22 cellular contexts compared by ENCODE assay signal in the genomic region with DNA sequence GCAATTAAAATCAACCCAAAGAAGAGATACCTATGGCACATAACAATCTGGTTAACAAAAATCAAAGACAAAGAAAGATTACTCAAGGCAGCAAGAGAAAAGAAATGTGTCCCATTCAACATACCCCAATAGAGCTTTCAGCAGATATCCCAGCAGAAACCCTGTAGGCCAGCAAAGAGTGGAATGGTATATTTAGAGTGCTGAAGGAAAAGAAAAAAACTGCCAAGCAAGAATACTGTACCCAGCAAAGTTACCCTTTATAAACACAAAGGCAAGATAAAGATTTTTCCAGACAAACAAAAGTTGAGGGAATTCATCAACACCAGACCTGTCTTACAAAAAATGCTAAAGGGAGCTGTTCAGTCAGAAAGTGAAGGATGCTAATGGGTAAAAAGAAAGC.
DNase-seq lines count a peak whose midpoint lies in the region; ATAC-seq, FAIRE-seq and TF ChIP-seq lines count a peak whose summit lies in the region.
"Had no signal": no experiment of that assay in that cellular context is flagged by ENCODE, and none has a peak within 500 bp of the region (broad histone marks: within the 10 kb centered on the region; RNA-seq: fewer than 3 reads in every experiment).

No MANE protein-coding gene starts in this region.

- H3K79me2 ChIP-seq in K562 (ENCODE audit: control insufficient read depth, insufficient read depth, low read length): no peaks in the 10 kb centered on the region

- H2AFZ ChIP-seq in K562 (ENCODE audit: low read depth, low read length): no peak overlapping the region

- H3K4me3 ChIP-seq in HEK293 (ENCODE audit: low read depth, low read length): no peak overlapping the region
- no peak overlapping the region for H3K4me3 ChIP-seq in K562
- H3K4me3 ChIP-seq in heart right ventricle: no peak overlapping the region
- H3K4me3 ChIP-seq: BLaER1 had no signal

- H3K36me3 ChIP-seq in HEK293 (ENCODE audit: control insufficient read depth in 2 of 2, insufficient read depth in 1 of 2, low read length in 2 of 2) (no peaks in the 10 kb centered on the region), K562 (ENCODE audit: control insufficient read depth, insufficient read depth, low read length) (no peaks in the 10 kb centered on the region), heart right ventricle (no peaks in the 10 kb centered on the region)
- H3K36me3 ChIP-seq: BE2C had no signal

- TF ChIP-seq EP300 in K562 (IDR thresholded peaks at IDR 0.05; ENCODE audit: low read length): no peak

- DNase-seq in H54 (ENCODE audit: insufficient read length, low spot score) (no peak), K562 (ENCODE audit: extremely low read depth in 1 of 4, low spot score in 3 of 4) (no peak), C1 segment of cervical spinal cord (lab: John Stamatoyannopoulos, UW) (no peak), heart right ventricle (no peak), inferior parietal cortex (ENCODE audit: extremely low spot score) (no peak)
- DNase-seq: 8988T; ACHN; BE2C; Caco-2; Calu3; CD4-positive, alpha-beta T cell; CD8-positive, alpha-beta T cell; DMS79 treated with DMSO at 0.1 percent for 48 hours; GF-D8 had no signal

- POLR2A ChIA-PET in HEK293 (lab: Yijun Ruan, JAX) (no interaction called here), K562 (lab: Yijun Ruan, JAX) (interaction anchor here (0.6 kb wide), 2 partner anchors 90 to 172 kb away, joined by 3 read pairs; no protein-coding TSS in a partner anchor)

- H3K9me3 ChIP-seq in HEK293 (ENCODE audit: control insufficient read depth, insufficient read depth, low read depth, low read length): no peaks in the 10 kb centered on the region
- H3K9me3 ChIP-seq in K562 (replicated peaks; ENCODE audit: control insufficient read depth, insufficient read depth, low read depth, low read length): peaks cover 4% of the 10 kb centered on the region; the same call in 1 of the 2 replicates
- H3K9me3 ChIP-seq in heart right ventricle: peaks cover 0 to 36% (median 8%) of the 10 kb centered on the region in 11 donors
- H3K9me3 ChIP-seq: BE2C had no signal

- H3K9ac ChIP-seq in K562 (ENCODE audit: insufficient read depth in 1 of 2, low read depth in 2 of 2, low read length in 2 of 2): no peak overlapping the region
- H3K9ac ChIP-seq: BLaER1 had no signal

- TF ChIP-seq POLR2A in H54 (IDR thresholded peaks at IDR 0.05; ENCODE audit: low read depth, low read length) (no peak), K562 (conservative IDR thresholded peaks at IDR 0.05) (no peak)

- CTCF ChIA-PET in HEK293 (lab: Yijun Ruan, JAX) (interaction anchor here (0.6 kb wide), 1 partner anchor 43 kb away, joined by 3 read pairs; no protein-coding TSS in a partner anchor), K562 (lab: Yijun Ruan, JAX; ENCODE audit: low intra/inter-chr PET ratio) (no interaction called here)

- in situ Hi-C loops in K562 (cut with MboI): no loop called here

- H3K27me3 ChIP-seq in K562 (ENCODE audit: control insufficient read depth in 2 of 2, insufficient read depth in 2 of 2, low read length in 2 of 2) (peaks cover 10 to 12% of the 10 kb centered on the region in 2 experiments), heart right ventricle (no peaks in the 10 kb centered on the region)
- H3K27me3 ChIP-seq: BE2C, BLaER1 had no signal

- ATAC-seq in K562 (no peak), heart right ventricle (no peak)
- ATAC-seq: CD8-positive, alpha-beta T cell had no signal

- peak; percentile 48 for FAIRE-seq in H54 (lab: Jason Lieb, UNC)
- FAIRE-seq in K562 (lab: Jason Lieb, UNC): peak; percentile 6
- FAIRE-seq: A204.1, D721Med, G401.6, GM12891, GM19239 had no signal

- no peaks in the 10 kb centered on the region for H3K4me1 ChIP-seq in HEK293 (ENCODE audit: control insufficient read depth, insufficient read depth, low read length)
- H3K4me1 ChIP-seq in K562 (replicated peaks in 1 of 2; ENCODE audit: control insufficient read depth in 2 of 2, insufficient read depth in 2 of 2, low read length in 2 of 2): no peaks in the 10 kb centered on the region
- H3K4me1 ChIP-seq in heart right ventricle: peaks cover 0 to 3% (median 0%) of the 10 kb centered on the region in 9 donors
- H3K4me1 ChIP-seq: BE2C, BLaER1, Caco-2 had no signal

- no peak for TF ChIP-seq RAD21 in K562 (CRISPR knock-in tag; conservative IDR thresholded peaks at IDR 0.05 in 1 of 2, IDR thresholded peaks at IDR 0.05 in 1 of 2)

- H3K4me2 ChIP-seq in K562 (ENCODE audit: insufficient read depth, low read length): no peak overlapping the region
- H3K4me2 ChIP-seq: BLaER1 had no signal

- no peaks in the 10 kb centered on the region for H3K9me1 ChIP-seq in K562 (ENCODE audit: control insufficient read depth, insufficient read depth, low read length)

- BruUV-seq in K562 (replicated peaks; lab: Mats Ljungman, UMichigan): no TSS peak

- no peaks in the 10 kb centered on the region for H4K20me1 ChIP-seq in K562 (replicated peaks; ENCODE audit: control insufficient read depth, insufficient read depth, low read length)
- H4K20me1 ChIP-seq: BLaER1 had no signal

- TF ChIP-seq CTCF in HEK293 (tag by site-specific recombination; IDR thresholded peaks at IDR 0.05) (no peak), K562 (IDR thresholded peaks at IDR 0.05 in 2 of 3, conservative IDR thresholded peaks at IDR 0.05 in 1 of 3; ENCODE audit: insufficient read depth in 2 of 3, low read depth in 1 of 3, low read length in 3 of 3) (no peak), heart right ventricle (IDR thresholded peaks at IDR 0.05) (no peak)

- H3K27ac ChIP-seq in HEK293 (ENCODE audit: extremely low read depth, low read depth, low read length) (no peak overlapping the region), K562 (ENCODE audit: extremely low read depth, low read depth, low read length) (no peak overlapping the region), heart right ventricle (no peak overlapping the region)
- H3K27ac ChIP-seq: BLaER1, C4-2B had no signal

- intact Hi-C loops in K562 (cut with micrococcal nuclease): no loop called here
- intact Hi-C loops in heart right ventricle (cut with DNase I): no loop called here

TF ChIP-seq in HEK293, 187 proteins besides CTCF, POLR2A, EP300 and RAD21:
- peak; percentile 86 for TF ChIP-seq SETDB1 (IDR thresholded peaks at IDR 0.05; ENCODE audit: insufficient read length, low read length)
- TF ChIP-seq SCRT2 (tag by site-specific recombination; IDR thresholded peaks at IDR 0.05): no peak
- peak; percentile 36; the same call in 1 of the 2 replicates for TF ChIP-seq TRIM28 (IDR thresholded peaks at IDR 0.05; ENCODE audit: borderline replicate concordance, low read length)
TF ChIP-seq in HEK293: peak in this region for 2.

TF ChIP-seq in K562, 482 proteins besides CTCF, POLR2A, EP300 and RAD21 (continues in another document):
- no peak for TF ChIP-seq FIP1L1 (IDR thresholded peaks at IDR 0.05; ENCODE audit: low read depth, low read length, poor library complexity, severe bottlenecking)
- TF ChIP-seq FOXP4 (CRISPR knock-in tag; IDR thresholded peaks at IDR 0.05; ENCODE audit: borderline replicate concordance): no peak
- no peak for TF ChIP-seq PTBP1 (IDR thresholded peaks at IDR 0.05; ENCODE audit: low read depth, low read length)
- no peak for TF ChIP-seq ZBTB2 (IDR thresholded peaks at IDR 0.05)
- TF ChIP-seq ZNF436 (CRISPR knock-in tag; IDR thresholded peaks at IDR 0.05): no peak
- no peak for TF ChIP-seq TFE3 (CRISPR knock-in tag; IDR thresholded peaks at IDR 0.05)
- no peak for TF ChIP-seq MED1 (CRISPR knock-in tag; IDR thresholded peaks at IDR 0.05; ENCODE audit: borderline replicate concordance)
- TF ChIP-seq ETV5 (CRISPR knock-in tag; IDR thresholded peaks at IDR 0.05; ENCODE audit: low read depth): no peak
- no peak for TF ChIP-seq RBM14 (IDR thresholded peaks at IDR 0.05; ENCODE audit: borderline replicate concordance, insufficient read depth, low read depth, low read length)
- TF ChIP-seq ZNF165 (CRISPR knock-in tag; IDR thresholded peaks at IDR 0.05; ENCODE audit: borderline replicate concordance): no peak
